18 cellular contexts compared by ENCODE assay signal in genomic region chr1:230299148-230300006, GRCh38.
DNase-seq lines count a peak whose midpoint lies in the region; ATAC-seq, FAIRE-seq and TF ChIP-seq lines count a peak whose summit lies in the region.
"Had no signal": no experiment of that assay in that cellular context is flagged by ENCODE, and none has a peak within 500 bp of the region (broad histone marks: within the 10 kb centered on the region; RNA-seq: fewer than 3 reads in every experiment).

No MANE protein-coding gene starts in this region.

- no peak; a peak in 1 of 4 replicates for TF ChIP-seq POLR2A in HepG2 (IDR thresholded peaks at IDR 0.05; ENCODE audit: insufficient read depth in 1 of 2, low read depth in 2 of 2, low read length in 2 of 2)

- no peak for TF ChIP-seq RAD21 in HepG2 (CRISPR knock-in tag; IDR thresholded peaks at IDR 0.05)

- H4K20me1 ChIP-seq in HepG2 (ENCODE audit: insufficient read depth, low read length), result no peaks in the 10 kb centered on the region

- POLR2A ChIA-PET in HepG2 (lab: Yijun Ruan, JAX), result no interaction called here

- H3K4me3 ChIP-seq in HepG2 (replicated peaks in 1 of 3; ENCODE audit: insufficient read depth in 1 of 3, low read depth in 2 of 3, low read length in 3 of 3), result peak overlapping the region; percentile 9 to 67 (median 21); a peak in 5 of 6 replicates
- H3K4me3 ChIP-seq: ascending aorta, heart left ventricle, SK-N-MC had no signal

- H3K27me3 ChIP-seq in HepG2 (ENCODE audit: control insufficient read depth in 1 of 2, insufficient read depth in 2 of 2, low read length in 2 of 2), result no peaks in the 10 kb centered on the region
- H3K27me3 ChIP-seq: ascending aorta, heart left ventricle had no signal

- peaks cover 28 to 38% of the 10 kb centered on the region in 2 donors for H3K4me1 Mint-ChIP-seq in stimulated activated naive B cell treated with anti-CD40 and anti-IgM and Interleukin-4, amounts not matched to agents 10 μg/mL and 1 μg/mL and 100 μg/mL, for 72 hours

- H3K9ac ChIP-seq in HepG2 (ENCODE audit: insufficient read depth, low read depth, low read length), result peak overlapping the region; percentile 35; the same call in 1 of the 2 replicates

- in situ Hi-C loops in HepG2 (cut with HindIII; ENCODE audit: extremely low pct_ligation_motif_present, low pct_unique_long_range_greater_than_20kb), result no loop called here

- H3K79me2 ChIP-seq in HepG2 (ENCODE audit: insufficient read depth, low read length), result no peaks in the 10 kb centered on the region

- TF ChIP-seq EP300 in HepG2 (IDR thresholded peaks at IDR 0.05; ENCODE audit: low read depth in 2 of 2, low read length in 2 of 2) (peak in 1 of 2 experiments; percentile 15; a peak in 1 of 4 replicates), HepG2 (CRISPR knock-in tag; IDR thresholded peaks at IDR 0.05; ENCODE audit: borderline replicate concordance) (no peak; the same call in 1 of the 2 replicates)

- H3K27me3 Mint-ChIP-seq in stimulated activated naive B cell treated with anti-CD40 and anti-IgM and Interleukin-4, amounts not matched to agents 10 μg/mL and 1 μg/mL and 100 μg/mL, for 72 hours, result no peaks in the 10 kb centered on the region

- peak overlapping the region; percentile 95 for H3K4me2 ChIP-seq in HepG2 (ENCODE audit: low read depth, low read length)

- no TSS peak for BruUV-seq in HepG2 (replicated peaks; lab: Mats Ljungman, UMichigan)

- peak; percentile 92 for ATAC-seq in HepG2
- ATAC-seq in stimulated activated naive B cell treated with anti-CD40 and anti-IgM and Interleukin-4, amounts not matched to agents 10 μg/mL and 1 μg/mL and 100 μg/mL, for 72 hours (replicated peaks), result peak; percentile 29 to 56
- ATAC-seq: activated CD8-positive, alpha-beta T cell treated with anti-CD3 and anti-CD28 coated beads, Interleukin-2, amount 10 ng/mL, durations not matched to agents 7 days and 5 days; esophagus mucosa; heart left ventricle had no signal

- H3K4me3 Mint-ChIP-seq in stimulated activated naive B cell treated with anti-CD40 and anti-IgM and Interleukin-4, amounts not matched to agents 10 μg/mL and 1 μg/mL and 100 μg/mL, for 72 hours, result peak overlapping the region; percentile 16 to 53
- H3K4me3 Mint-ChIP-seq: activated CD8-positive, alpha-beta T cell treated with anti-CD3 and anti-CD28 coated beads, Interleukin-2, amount 10 ng/mL, durations not matched to agents 7 days and 5 days had no signal

- H3K9me3 Mint-ChIP-seq in stimulated activated naive B cell treated with anti-CD40 and anti-IgM and Interleukin-4, amounts not matched to agents 10 μg/mL and 1 μg/mL and 100 μg/mL, for 72 hours, result no peaks in the 10 kb centered on the region

- intact Hi-C loops in HepG2 (cut with micrococcal nuclease; ENCODE audit: unreplicated experiment), result no loop called here

- WGBS in HepG2 (ENCODE audit: low lambda C conversion rate), result 16% methylated on average over 14 of the region's 16 CpGs

- H3K27ac Mint-ChIP-seq in stimulated activated naive B cell treated with anti-CD40 and anti-IgM and Interleukin-4, amounts not matched to agents 10 μg/mL and 1 μg/mL and 100 μg/mL, for 72 hours, result peak overlapping the region; percentile 92
- H3K27ac Mint-ChIP-seq: activated CD8-positive, alpha-beta T cell treated with anti-CD3 and anti-CD28 coated beads, Interleukin-2, amount 10 ng/mL, durations not matched to agents 7 days and 5 days had no signal

- H3K27ac ChIP-seq in HepG2 (ENCODE audit: extremely low read length, insufficient read depth, low read length), result peak overlapping the region; percentile 62
- H3K27ac ChIP-seq: ascending aorta, heart left ventricle, SK-N-MC had no signal

- FAIRE-seq in HepG2 (lab: Jason Lieb, UNC), result peak; percentile 67
- FAIRE-seq: HTR-8/SVneo, keratinocyte, TTC549 had no signal

- TF ChIP-seq CTCF in HepG2 (CRISPR knock-in tag; IDR thresholded peaks at IDR 0.05), result no peak

- peak; percentile 1 for DNase-seq in activated CD8-positive, alpha-beta memory T cell treated with anti-CD3 and anti-CD28 coated beads, Interleukin-2, amount 50 U/mL, for 4 hours
- no peak for DNase-seq in activated CD8-positive, alpha-beta memory T cell treated with anti-CD3 and anti-CD28 coated beads for 24 hours
- DNase-seq in NCI-H69 (lab: John Stamatoyannopoulos, UW) (peak; percentile 44), HepG2 (ENCODE audit: low spot score) (peak; percentile 82), NCI-H1930 (lab: John Stamatoyannopoulos, UW) (no peak), COR-L47 (lab: John Stamatoyannopoulos, UW) (no peak)
- no peak for DNase-seq in stimulated activated naive B cell treated with anti-CD40 and anti-IgM and Interleukin-4, amounts not matched to agents 10 μg/mL and 1 μg/mL and 100 μg/mL, for 72 hours
- DNase-seq in NK-92 treated with Interleukin-12 subunit alpha and Interleukin-12 subunit beta, amount 100 ng/mL, for 24 hours (lab: John Stamatoyannopoulos, UW), result no peak
- DNase-seq: ACHN; activated CD8-positive, alpha-beta T cell treated with anti-CD3 and anti-CD28 coated beads, Interleukin-2, amount 10 ng/mL, durations not matched to agents 7 days and 5 days; heart left ventricle; stimulated activated CD4-positive, alpha-beta T cell treated with anti-CD3 and anti-CD28 coated beads, Interleukin-1b, Interleukin-23, amount 100 ng/mL, for 48 hours had no signal

- no peaks in the 10 kb centered on the region for H3K36me3 ChIP-seq in HepG2 (replicated peaks in 1 of 2; ENCODE audit: control insufficient read depth in 1 of 2, insufficient read depth in 2 of 2, low read length in 2 of 2)
- H3K36me3 ChIP-seq: ascending aorta, heart left ventricle had no signal

- CTCF ChIA-PET in HepG2 (lab: Yijun Ruan, JAX; ENCODE audit: low intra/inter-chr PET ratio, low total read pairs), result no interaction called here

- peak overlapping the region; percentile 66 for H2AFZ ChIP-seq in HepG2 (ENCODE audit: low read length)

- H3K36me3 Mint-ChIP-seq in stimulated activated naive B cell treated with anti-CD40 and anti-IgM and Interleukin-4, amounts not matched to agents 10 μg/mL and 1 μg/mL and 100 μg/mL, for 72 hours, result no peaks in the 10 kb centered on the region

- H3K4me1 ChIP-seq in HepG2 (ENCODE audit: insufficient read depth, low read length), result peaks cover 30% of the 10 kb centered on the region
- H3K4me1 ChIP-seq: ascending aorta had no signal

- H3K9me3 ChIP-seq in HepG2 (ENCODE audit: low read length), result no peaks in the 10 kb centered on the region
- H3K9me3 ChIP-seq: ascending aorta, heart left ventricle had no signal

TF ChIP-seq in HepG2, 621 proteins besides CTCF, POLR2A, EP300 and RAD21 (continues in another document):
- no peak for TF ChIP-seq ZNF12 (CRISPR knock-in tag; IDR thresholded peaks at IDR 0.05)
- 0 out of 2 replicates have a peak, but pooled peaks have one; percentile 18 for TF ChIP-seq CEBPB (IDR thresholded peaks at IDR 0.05; ENCODE audit: borderline replicate concordance, low read depth, low read length)
- TF ChIP-seq SAP130 (CRISPR knock-in tag; IDR thresholded peaks at IDR 0.05; ENCODE audit: low read depth), result peak; percentile 56
- peak; percentile 32; the same call in 1 of the 2 replicates for TF ChIP-seq ZFY (CRISPR knock-in tag; IDR thresholded peaks at IDR 0.05)
- TF ChIP-seq ZNF879 (CRISPR knock-in tag; IDR thresholded peaks at IDR 0.05), result no peak
- no peak for TF ChIP-seq PHF5A (CRISPR knock-in tag; IDR thresholded peaks at IDR 0.05; ENCODE audit: low read depth, unreplicated experiment)
- no peak for TF ChIP-seq MYC (CRISPR knock-in tag; IDR thresholded peaks at IDR 0.05; ENCODE audit: borderline replicate concordance)
- TF ChIP-seq ZBTB21 (CRISPR knock-in tag; IDR thresholded peaks at IDR 0.05), result peak; percentile 53; the same call in 1 of the 2 replicates
- TF ChIP-seq KDM2A (CRISPR knock-in tag; IDR thresholded peaks at IDR 0.05; ENCODE audit: borderline replicate concordance, low read depth), result peak; percentile 22; the same call in 1 of the 2 replicates
- no peak for TF ChIP-seq ZNF747 (CRISPR knock-in tag; IDR thresholded peaks at IDR 0.05; ENCODE audit: borderline replicate concordance)
- TF ChIP-seq PAXIP1 (CRISPR knock-in tag; conservative IDR thresholded peaks at IDR 0.05), result peak; percentile 57
- TF ChIP-seq SOX6 (IDR thresholded peaks at IDR 0.05), result no peak
- TF ChIP-seq SOX6 (CRISPR knock-in tag; IDR thresholded peaks at IDR 0.05), result peak; percentile 97
- no peak for TF ChIP-seq FOXC1 (CRISPR knock-in tag; IDR thresholded peaks at IDR 0.05; ENCODE audit: borderline replicate concordance)
- TF ChIP-seq ZFX (CRISPR knock-in tag; IDR thresholded peaks at IDR 0.05; ENCODE audit: low read depth), result peak; percentile 38; the same call in 1 of the 2 replicates
- 0 out of 2 replicates have a peak, but pooled peaks have one; percentile 37 for TF ChIP-seq ATF1 (CRISPR knock-in tag; IDR thresholded peaks at IDR 0.05)
- 0 out of 2 replicates have a peak, but pooled peaks have one; percentile 25 for TF ChIP-seq GATAD1 (CRISPR knock-in tag; IDR thresholded peaks at IDR 0.05)
- TF ChIP-seq ELF3 (CRISPR knock-in tag; IDR thresholded peaks at IDR 0.05), result peak; percentile 58
- no peak for TF ChIP-seq MTA1 (CRISPR knock-in tag; IDR thresholded peaks at IDR 0.05; ENCODE audit: borderline replicate concordance)
- TF ChIP-seq CAMTA2 (CRISPR knock-in tag; IDR thresholded peaks at IDR 0.05; ENCODE audit: borderline replicate concordance), result no peak
- TF ChIP-seq FOSL2 (CRISPR knock-in tag; IDR thresholded peaks at IDR 0.05), result peak; percentile 46

Comparison
In these comparisons a context has a peak if more than half of its experiments do, and no peak if none do; other contexts are left out.
1. DNase-seq: peak in activated CD8-positive, alpha-beta memory T cell treated with anti-CD3 and anti-CD28 coated beads, Interleukin-2, amount 50 U/mL, for 4 hours (single experiment), NCI-H69 (single experiment) and HepG2 (single experiment); none in activated CD8-positive, alpha-beta memory T cell treated with anti-CD3 and anti-CD28 coated beads for 24 hours (single experiment), stimulated activated naive B cell treated with anti-CD40 and anti-IgM and Interleukin-4, amounts not matched to agents 10 μg/mL and 1 μg/mL and 100 μg/mL, for 72 hours (single experiment), NCI-H1930 (0 of 2), COR-L47 (single experiment) and NK-92 treated with Interleukin-12 subunit alpha and Interleukin-12 subunit beta, amount 100 ng/mL, for 24 hours (single experiment).